9 cellular contexts compared by ENCODE assay signal in the genomic region with DNA sequence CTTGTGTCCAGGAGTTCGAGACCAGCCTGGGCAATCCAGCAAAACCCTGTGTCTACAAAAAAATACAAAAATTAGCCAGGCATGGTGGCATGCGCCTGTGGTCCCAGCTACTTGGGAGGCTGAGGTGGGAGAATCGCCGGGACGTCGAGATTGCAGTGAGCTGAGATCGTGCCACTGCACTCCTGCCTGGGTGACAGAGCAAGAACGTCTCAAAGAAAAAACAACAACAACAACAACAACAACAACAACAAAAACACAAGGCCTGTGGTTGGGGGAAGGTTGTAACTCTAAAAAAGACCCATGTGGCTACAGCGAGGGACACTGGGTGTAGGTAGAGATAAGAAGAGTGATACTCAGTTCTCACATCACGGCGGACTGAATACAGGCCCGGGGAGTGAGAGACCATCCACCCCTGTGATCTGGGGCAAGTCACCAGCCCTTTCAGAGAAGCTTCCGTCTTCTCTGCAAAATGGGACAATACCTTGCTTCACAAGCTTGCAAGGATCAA. TPM values are rescaled to one million over a fixed set of nuclear protein-coding genes. Genes with fewer than 3 reads are reported as not detected.
DNase-seq lines count a peak whose midpoint lies in the region; ATAC-seq and TF ChIP-seq lines count a peak whose summit lies in the region.
"Had no signal": no experiment of that assay in that cellular context is flagged by ENCODE, and none has a peak within 500 bp of the region (broad histone marks: within the 10 kb centered on the region; RNA-seq: fewer than 3 reads in every experiment).

No MANE protein-coding gene starts in this region.

- no peak for DNase-seq in activated T-cell treated with anti-CD3 and anti-CD28 coated beads, Interleukin-2, amount 50 U/mL, for 72 hours
- DNase-seq in activated T-cell treated with anti-CD3 and anti-CD28 coated beads, Interleukin-2, amount 50 U/mL, for 1 hour, result no peak
- DNase-seq in RWPE2 (ENCODE audit: low spot score) (no peak), endothelial cell (ENCODE audit: low spot score) (no peak)
- DNase-seq in activated CD4-positive, CD25-positive, alpha-beta regulatory T cell treated with anti-CD3 and anti-CD28 coated beads, Interleukin-2, amount 50 U/mL, for 72 hours, result no peak

- peaks cover 14 to 26% of the 10 kb centered on the region in 2 donors for H3K36me3 Mint-ChIP-seq in activated T-cell treated with anti-CD3 and anti-CD28 coated beads, Interleukin-2, amount 50 U/mL, for 72 hours (ENCODE audit: insufficient read depth in 2 of 2)
- H3K36me3 Mint-ChIP-seq in endothelial cell (ENCODE audit: low read depth, unreplicated experiment), result peaks cover 7% of the 10 kb centered on the region
- H3K36me3 Mint-ChIP-seq in stimulated activated memory B cell treated with anti-CD40 and anti-IgM and Interleukin-4, amounts not matched to agents 10 μg/mL and 1 μg/mL and 100 μg/mL, for 72 hours, result peaks cover 6% of the 10 kb centered on the region

- ATAC-seq in activated T-cell treated with anti-CD3 and anti-CD28 coated beads, Interleukin-2, amount 50 U/mL, for 72 hours (replicated peaks in 1 of 2), result no peak
- ATAC-seq in RWPE2 (ENCODE audit: low read depth), result no peak
- no peak for ATAC-seq in stimulated activated memory B cell treated with anti-CD40 and anti-IgM and Interleukin-4, amounts not matched to agents 10 μg/mL and 1 μg/mL and 100 μg/mL, for 72 hours
- ATAC-seq in HG03439 (IDR thresholded peaks at IDR 0.05; ENCODE audit: unreplicated experiment), result no peak
- ATAC-seq in GM18907 (IDR thresholded peaks at IDR 0.05; ENCODE audit: unreplicated experiment), result no peak

- peak overlapping the region; percentile 78 to 89 for H3K4me3 Mint-ChIP-seq in activated T-cell treated with anti-CD3 and anti-CD28 coated beads, Interleukin-2, amount 50 U/mL, for 72 hours
- peak overlapping the region; percentile 90 for H3K4me3 Mint-ChIP-seq in endothelial cell (ENCODE audit: unreplicated experiment)
- peak overlapping the region; percentile 83 for H3K4me3 Mint-ChIP-seq in stimulated activated memory B cell treated with anti-CD40 and anti-IgM and Interleukin-4, amounts not matched to agents 10 μg/mL and 1 μg/mL and 100 μg/mL, for 72 hours

- H3K4me1 Mint-ChIP-seq in activated T-cell treated with anti-CD3 and anti-CD28 coated beads, Interleukin-2, amount 50 U/mL, for 72 hours (ENCODE audit: low read depth), result peaks cover 69% of the 10 kb centered on the region
- peaks cover 47% of the 10 kb centered on the region for H3K4me1 Mint-ChIP-seq in endothelial cell (ENCODE audit: unreplicated experiment)
- peaks cover 56% of the 10 kb centered on the region for H3K4me1 Mint-ChIP-seq in stimulated activated memory B cell treated with anti-CD40 and anti-IgM and Interleukin-4, amounts not matched to agents 10 μg/mL and 1 μg/mL and 100 μg/mL, for 72 hours

- no peaks in the 10 kb centered on the region for H3K9me3 Mint-ChIP-seq in activated T-cell treated with anti-CD3 and anti-CD28 coated beads, Interleukin-2, amount 50 U/mL, for 72 hours
- H3K9me3 Mint-ChIP-seq in endothelial cell (ENCODE audit: unreplicated experiment), result no peaks in the 10 kb centered on the region
- no peaks in the 10 kb centered on the region for H3K9me3 Mint-ChIP-seq in stimulated activated memory B cell treated with anti-CD40 and anti-IgM and Interleukin-4, amounts not matched to agents 10 μg/mL and 1 μg/mL and 100 μg/mL, for 72 hours

- no peak overlapping the region for H3K4me3 ChIP-seq in RWPE2 (ENCODE audit: severe bottlenecking)

- peak overlapping the region; percentile 95 for H3K27ac ChIP-seq in RWPE2 (ENCODE audit: poor library complexity, severe bottlenecking)

- H3K27me3 ChIP-seq in RWPE2 (ENCODE audit: insufficient read depth, poor library complexity, severe bottlenecking), result no peaks in the 10 kb centered on the region

- H3K36me3 ChIP-seq in RWPE2 (ENCODE audit: low read depth), result peaks cover 26% of the 10 kb centered on the region

- no peak for TF ChIP-seq CTCF in RWPE2 (IDR thresholded peaks at IDR 0.05; ENCODE audit: poor library complexity, severe bottlenecking)
- TF ChIP-seq CTCF in endothelial cell (IDR thresholded peaks at IDR 0.05; ENCODE audit: unreplicated experiment), result no peak

- no peaks in the 10 kb centered on the region for H3K9me3 ChIP-seq in RWPE2 (ENCODE audit: severe bottlenecking)

- H3K27me3 Mint-ChIP-seq in activated T-cell treated with anti-CD3 and anti-CD28 coated beads, Interleukin-2, amount 50 U/mL, for 72 hours (ENCODE audit: low read depth), result no peaks in the 10 kb centered on the region
- H3K27me3 Mint-ChIP-seq in endothelial cell (ENCODE audit: unreplicated experiment), result peaks cover 20% of the 10 kb centered on the region
- no peaks in the 10 kb centered on the region for H3K27me3 Mint-ChIP-seq in stimulated activated memory B cell treated with anti-CD40 and anti-IgM and Interleukin-4, amounts not matched to agents 10 μg/mL and 1 μg/mL and 100 μg/mL, for 72 hours

- peak overlapping the region; percentile 80 for H3K27ac Mint-ChIP-seq in activated T-cell treated with anti-CD3 and anti-CD28 coated beads, Interleukin-2, amount 50 U/mL, for 72 hours
- peak overlapping the region; percentile 92 for H3K27ac Mint-ChIP-seq in endothelial cell (ENCODE audit: unreplicated experiment)
- H3K27ac Mint-ChIP-seq in stimulated activated memory B cell treated with anti-CD40 and anti-IgM and Interleukin-4, amounts not matched to agents 10 μg/mL and 1 μg/mL and 100 μg/mL, for 72 hours, result peak overlapping the region; percentile 91

- H3K4me1 ChIP-seq in RWPE2 (ENCODE audit: insufficient read depth, poor library complexity, severe bottlenecking), result peaks cover 22% of the 10 kb centered on the region

RNA-seq across cellular contexts. Expression of a gene that starts 0.8 kb away (rescaled TPM):
- 100 to 1,000 TPM; 292 to 349 TPM for total RNA-seq in activated T-cell treated with anti-CD3 and anti-CD28 coated beads, Interleukin-2, amount 50 U/mL, for 72 hours
- total RNA-seq in endothelial cell (ENCODE audit: unreplicated experiment), result 370 TPM

RNA-seq across cellular contexts. Expression of a gene that starts 50.2 kb away (rescaled TPM):
- total RNA-seq in activated T-cell treated with anti-CD3 and anti-CD28 coated beads, Interleukin-2, amount 50 U/mL, for 72 hours, result not detected
- total RNA-seq in endothelial cell (ENCODE audit: unreplicated experiment), result not detected
- total RNA-seq: esophagus mucosa had no signal
